23 cellular contexts compared by ENCODE assay signal in the genomic region with DNA sequence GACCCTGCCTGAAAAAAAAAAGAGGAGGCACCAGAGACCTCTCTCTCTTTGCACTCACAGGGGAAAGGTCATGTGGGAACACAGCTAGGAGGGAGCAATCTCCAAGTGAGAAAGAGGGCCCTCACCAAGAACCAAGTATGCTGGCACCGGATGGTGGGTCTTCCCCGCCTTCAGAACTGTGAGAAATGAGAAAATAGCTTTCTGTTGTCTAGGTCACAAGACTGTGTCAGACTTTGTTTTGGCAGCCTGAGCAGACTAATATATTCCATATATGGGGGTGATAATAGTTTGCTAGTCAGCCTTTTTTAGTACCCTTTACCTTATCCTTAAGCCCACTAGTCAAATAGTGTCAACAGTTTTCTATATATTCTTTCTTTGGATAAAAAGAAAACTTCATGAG.
"Had no signal": no experiment of that assay in that cellular context is flagged by ENCODE, and none has a peak within 500 bp of the region (broad histone marks: within the 10 kb centered on the region; RNA-seq: fewer than 3 reads in every experiment).

No MANE protein-coding gene starts in this region.

- H3K4me1 ChIP-seq: gastrocnemius medialis, heart right ventricle, pancreas, transverse colon had no signal

- H3K27ac Mint-ChIP-seq: endodermal cell; mesothelial cell of epicardium; natural killer cell; progenitor cell of endocrine pancreas; stimulated activated effector memory CD8-positive, alpha-beta T cell treated with anti-CD3 and anti-CD28 coated beads, Interleukin-12 subunit alpha, Interleukin-12 subunit beta, amount 100 ng/mL, for 72 hours had no signal

- H3K4me1 Mint-ChIP-seq: mesothelial cell of epicardium; natural killer cell; neural crest cell; stimulated activated effector memory CD8-positive, alpha-beta T cell treated with anti-CD3 and anti-CD28 coated beads, Interleukin-12 subunit alpha, Interleukin-12 subunit beta, amount 100 ng/mL, for 72 hours had no signal

- H3K4me3 ChIP-seq: gastrocnemius medialis, heart right ventricle, pancreas, transverse colon had no signal

- H3K27ac ChIP-seq: gastrocnemius medialis, heart right ventricle, pancreas, transverse colon had no signal

- H3K36me3 ChIP-seq: gastrocnemius medialis, heart right ventricle, pancreas, transverse colon had no signal

- H3K36me3 Mint-ChIP-seq: mesothelial cell of epicardium; stimulated activated effector memory CD8-positive, alpha-beta T cell treated with anti-CD3 and anti-CD28 coated beads, Interleukin-12 subunit alpha, Interleukin-12 subunit beta, amount 100 ng/mL, for 72 hours had no signal

- H3K27me3 Mint-ChIP-seq: progenitor cell of endocrine pancreas had no signal

- FAIRE-seq: colon, endothelial cell of umbilical vein, pancreas, small intestine had no signal

- DNase-seq: dermis blood vessel endothelial cell; endodermal cell; erythroblast; gastrocnemius medialis; heart right ventricle; hypothalamus; islet precursor cell; mammary epithelial cell; natural killer cell; pancreas; right cardiac atrium; small intestine; stimulated activated CD4-positive, alpha-beta T cell treated with anti-CD3 and anti-CD28 coated beads, Interleukin-2, amount 100 ng/mL, for 48 hours; stimulated activated CD8-positive, alpha-beta memory T cell treated with anti-CD3 and anti-CD28 coated beads, Interleukin-4, amount 100 ng/mL, for 48 hours; stimulated activated naive CD8-positive, alpha-beta T cell treated with anti-CD3 and anti-CD28 coated beads, Interleukin-15, Interleukin-2, amounts not matched to agents 100 U/mL and 50 U/mL, for 24 hours; transverse colon had no signal

- H3K27me3 ChIP-seq: gastrocnemius medialis, pancreas, transverse colon had no signal

- H3K4me3 Mint-ChIP-seq: endodermal cell; mesothelial cell of epicardium; natural killer cell; neural crest cell; stimulated activated effector memory CD8-positive, alpha-beta T cell treated with anti-CD3 and anti-CD28 coated beads, Interleukin-12 subunit alpha, Interleukin-12 subunit beta, amount 100 ng/mL, for 72 hours had no signal

- H3K9me3 ChIP-seq: gastrocnemius medialis, heart right ventricle, pancreas, transverse colon had no signal

- ATAC-seq: gastrocnemius medialis; heart right ventricle; left lobe of liver; natural killer cell; pancreas; stimulated activated effector memory CD8-positive, alpha-beta T cell treated with anti-CD3 and anti-CD28 coated beads, Interleukin-12 subunit alpha, Interleukin-12 subunit beta, amount 100 ng/mL, for 72 hours; stimulated activated naive CD8-positive, alpha-beta T cell treated with anti-CD3 and anti-CD28 coated beads, Interleukin-15, Interleukin-2, amounts not matched to agents 100 U/mL and 50 U/mL, for 24 hours had no signal
